In genomic region chr22:26483439-26484359, GRCh38 we compare ENCODE assay signal across 8 cellular contexts. TPM values are rescaled to one million over a fixed set of nuclear protein-coding genes. Genes with fewer than 3 reads are reported as not detected.
A peak's percentile ranks its signal among the peaks of the same experiment; 100 is the strongest.
DNase-seq lines count a peak whose midpoint lies in the region; ATAC-seq and TF ChIP-seq lines count a peak whose summit lies in the region.

HPS4 (minus strand) TSS chr22:26483783; CDS start chr22:26481762, 2,021 bp downstream.
SRRD (plus strand) TSS chr22:26483877; CDS start chr22:26483891, 14 bp downstream.

- H3K9me3 Mint-ChIP-seq in Caco-2 (ENCODE audit: unreplicated experiment): no peaks in the 10 kb centered on the region

- H3K79me2 ChIP-seq in OCI-LY1 (ENCODE audit: insufficient read depth, low read length): peaks cover 57% of the 10 kb centered on the region

- no TSS peak for BruUV-seq in Caco-2 (replicated peaks; lab: Mats Ljungman, UMichigan)

- peaks cover 12% of the 10 kb centered on the region; the same call in 1 of the 2 replicates for H3K4me1 ChIP-seq in Caco-2
- peaks cover 29% of the 10 kb centered on the region for H3K4me1 ChIP-seq in HUES6 (ENCODE audit: control insufficient read depth, insufficient read depth, low read length)
- peaks cover 88% of the 10 kb centered on the region for H3K4me1 ChIP-seq in OCI-LY1 (ENCODE audit: insufficient read depth, low read length, severe bottlenecking)
- H3K4me1 ChIP-seq in mucosa of descending colon (ENCODE audit: low read depth): peaks cover 38% of the 10 kb centered on the region

- ATAC-seq in GM21423 (IDR thresholded peaks at IDR 0.05; ENCODE audit: unreplicated experiment): peak; percentile 69
- peak; percentile 96 for ATAC-seq in mucosa of descending colon

- H3K36me3 ChIP-seq in Caco-2 (ENCODE audit: control insufficient read depth, insufficient read depth, low read length) (peaks cover 1% of the 10 kb centered on the region), HUES6 (ENCODE audit: control insufficient read depth, insufficient read depth, low read length) (peaks cover 46% of the 10 kb centered on the region), OCI-LY1 (ENCODE audit: insufficient read depth, low read length) (peaks cover 34% of the 10 kb centered on the region), mucosa of descending colon (ENCODE audit: low read depth) (no peaks in the 10 kb centered on the region)

- H3K27me3 ChIP-seq in Caco-2 (replicated peaks; ENCODE audit: control insufficient read depth, insufficient read depth, low read length) (no peaks in the 10 kb centered on the region), HUES6 (ENCODE audit: control insufficient read depth, insufficient read depth, low read length) (no peaks in the 10 kb centered on the region), OCI-LY1 (ENCODE audit: insufficient read depth, low read length) (no peaks in the 10 kb centered on the region)

- H3K4me3 ChIP-seq in Caco-2 (ENCODE audit: low read depth, low read length): peak within 1 kb of the TSS; percentile 82
- H3K4me3 ChIP-seq in HUES6 (ENCODE audit: low read depth, low read length): peak within 1 kb of the TSS; percentile 92
- peak within 1 kb of the TSS; percentile 88 for H3K4me3 ChIP-seq in OCI-LY1 (ENCODE audit: low read depth, low read length, poor library complexity, severe bottlenecking)
- H3K4me3 ChIP-seq in mucosa of descending colon: peak within 1 kb of the TSS; percentile 69

- H3K9me2 ChIP-seq in OCI-LY1 (ENCODE audit: low read depth, low read length): no peaks in the 10 kb centered on the region

- H3K9me3 ChIP-seq in Caco-2 (no peaks in the 10 kb centered on the region), HUES6 (ENCODE audit: control insufficient read depth, insufficient read depth, low read depth, low read length) (no peaks in the 10 kb centered on the region), OCI-LY1 (ENCODE audit: low read length) (no peaks in the 10 kb centered on the region), mucosa of descending colon (no peaks in the 10 kb centered on the region)

- intact Hi-C loops in Caco-2 (cut with micrococcal nuclease; ENCODE audit: unreplicated experiment) (no loop called here), mucosa of descending colon (cut with DNase I, micrococcal nuclease) (no loop called here)

- H3K27ac Mint-ChIP-seq in Caco-2 (ENCODE audit: unreplicated experiment): peak within 1 kb of the TSS; percentile 96

- peaks cover 8% of the 10 kb centered on the region; the same call in 1 of the 2 replicates for H3F3A ChIP-seq in OCI-LY1 (ENCODE audit: insufficient read depth, low read length)

- H3K27ac ChIP-seq in HUES6 (ENCODE audit: low read depth, low read length) (peak within 1 kb of the TSS; percentile 80), OCI-LY1 (ENCODE audit: low read depth, low read length, poor library complexity, severe bottlenecking) (peak within 1 kb of the TSS; percentile 95), epithelial cell of prostate (peak within 1 kb of the TSS; percentile 76)

- peak within 1 kb of the TSS; percentile 84 for H3K9ac ChIP-seq in HUES6 (ENCODE audit: low read length)
- H3K9ac ChIP-seq in OCI-LY1 (ENCODE audit: low read length): peak within 1 kb of the TSS; percentile 90

- H3K36me3 Mint-ChIP-seq in Caco-2 (ENCODE audit: insufficient read depth, unreplicated experiment): peaks cover 30% of the 10 kb centered on the region

- POLR2A ChIA-PET in Caco-2 (lab: Charles Lee): interaction anchor here (0.7 to 1.7 kb wide), 5 partner anchors 13 to 1435 kb away, joined by 3 to 13 read pairs (median 4); partner anchors contain the start of genes PITPNB and TFIP11

- no peak for TF ChIP-seq CTCF in Caco-2 (IDR thresholded peaks at IDR 0.05; ENCODE audit: insufficient read depth in 1 of 2, low read depth in 1 of 2, low read length in 1 of 2, severe bottlenecking in 1 of 2, unreplicated experiment in 1 of 2)
- no peak for TF ChIP-seq CTCF in OCI-LY1 (IDR thresholded peaks at IDR 0.05; ENCODE audit: low read length)
- TF ChIP-seq CTCF in mucosa of descending colon (IDR thresholded peaks at IDR 0.05): no peak

- peak; percentile 89 to 93 for DNase-seq in Caco-2
- peak; percentile 92 for DNase-seq in activated T-cell treated with anti-CD3 and anti-CD28 coated beads for 1 hour (ENCODE audit: low read depth)
- peak; percentile 66 for DNase-seq in epithelial cell of prostate (ENCODE audit: low read depth, low spot score)
- DNase-seq in mucosa of descending colon: peak; percentile 94 to 96 (median 95)
- DNase-seq in stimulated activated CD8-positive, alpha-beta memory T cell treated with anti-CD3 and anti-CD28 coated beads, Interleukin-4, amount 100 ng/mL, for 24 hours (ENCODE audit: low read depth): peak; percentile 88

- H3K27me3 Mint-ChIP-seq in Caco-2 (ENCODE audit: insufficient read depth, unreplicated experiment): no peaks in the 10 kb centered on the region

- peaks cover 30% of the 10 kb centered on the region for H3K4me1 Mint-ChIP-seq in Caco-2 (ENCODE audit: low read depth, unreplicated experiment)

- H3K4me3 Mint-ChIP-seq in Caco-2 (ENCODE audit: unreplicated experiment): peak within 1 kb of the TSS; percentile 98

- no peaks in the 10 kb centered on the region for H4K20me1 ChIP-seq in OCI-LY1 (ENCODE audit: insufficient read depth, low read length)

- H2AFZ ChIP-seq in OCI-LY1 (ENCODE audit: low read length): no peak within 1 kb of the TSS

- CTCF ChIA-PET in Caco-2 (lab: Charles Lee): interaction anchor here (0.7 to 1.3 kb wide), 2 partner anchors 20 to 119 kb away, joined by 3 to 6 read pairs; no protein-coding TSS in a partner anchor

- peak within 1 kb of the TSS; percentile 86 for H3K4me2 ChIP-seq in OCI-LY1 (ENCODE audit: low read length)

RNA-seq across cellular contexts. Expression of gene HPS4, which starts in this region (rescaled TPM):
- total RNA-seq in Caco-2 (2022): 35.1 and 36.6 TPM in 2 replicates
- total RNA-seq in mucosa of descending colon: 10 to 100 TPM; 28.6 to 29.2 (median 28.9) TPM

RNA-seq across cellular contexts. Expression of gene SRRD, which starts in this region (rescaled TPM):
- 19.0 and 21.8 TPM in 2 replicates for total RNA-seq in Caco-2 (2022)
- 10 to 100 TPM; 11.1 to 19.1 (median 11.2) TPM for total RNA-seq in mucosa of descending colon

Comparison
In these comparisons a context has a peak if more than half of its experiments do, and no peak if none do; other contexts are left out.
1. Peak in every context shown above with its lines: DNase-seq, ATAC-seq, H3K4me3 ChIP-seq and H3K27ac ChIP-seq.